Comparison of ENCODE assay signal across 8 cellular contexts in the genomic region with DNA sequence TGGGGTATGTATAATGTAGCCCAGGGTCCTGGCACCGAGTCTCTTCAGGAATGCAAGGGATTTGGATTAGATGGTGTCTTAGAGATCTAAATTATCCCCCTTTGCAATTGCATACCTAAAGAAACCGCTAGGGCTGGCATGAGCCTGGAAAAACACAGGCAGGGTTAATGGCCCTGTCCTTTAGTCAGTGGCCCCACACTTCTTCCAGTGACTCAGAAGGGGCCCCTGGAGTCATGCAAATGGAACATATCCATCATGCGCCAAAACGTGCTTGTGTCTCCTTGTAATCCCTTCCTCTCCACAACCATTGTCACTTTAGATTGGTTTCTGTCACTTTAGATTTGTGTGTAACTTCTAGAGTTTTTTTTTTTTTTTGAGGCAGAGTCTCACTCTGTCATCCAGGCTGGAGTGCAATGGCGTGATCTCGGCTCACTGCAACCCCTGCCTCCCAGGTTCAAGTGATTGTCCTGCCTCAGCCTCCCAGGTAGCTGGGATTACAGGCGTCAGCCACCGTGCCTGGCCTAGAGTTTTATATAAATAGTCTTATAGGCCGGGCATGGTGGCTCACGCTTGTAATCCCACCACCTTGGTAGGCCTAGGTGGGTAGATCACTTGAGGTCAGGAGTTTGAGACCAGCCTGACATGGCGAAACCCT. TPM values are rescaled to one million over a fixed set of nuclear protein-coding genes. Genes with fewer than 3 reads are reported as not detected.
A peak's percentile ranks its signal among the peaks of the same experiment; 100 is the strongest.
DNase-seq lines count a peak whose midpoint lies in the region; ATAC-seq, FAIRE-seq and TF ChIP-seq lines count a peak whose summit lies in the region.

No MANE protein-coding gene starts in this region.

- peaks cover 18% of the 10 kb centered on the region for H3K4me1 Mint-ChIP-seq in chondrocyte (ENCODE audit: low read depth)
- H3K4me1 Mint-ChIP-seq in naive thymus-derived CD8-positive, alpha-beta T cell = peaks cover 3 to 21% (median 13%) of the 10 kb centered on the region in 4 donors

- TF ChIP-seq POLR2A in vagina (IDR thresholded peaks at IDR 0.05) = no peak

- no peaks in the 10 kb centered on the region for H3K27me3 Mint-ChIP-seq in chondrocyte (ENCODE audit: low read depth)
- H3K27me3 Mint-ChIP-seq in naive thymus-derived CD8-positive, alpha-beta T cell = no peaks in the 10 kb centered on the region

- peak overlapping the region; percentile 82 for H3K9ac ChIP-seq in BLaER1

- H3K27me3 ChIP-seq in BLaER1 = no peaks in the 10 kb centered on the region
- H3K27me3 ChIP-seq in vagina = no peaks in the 10 kb centered on the region

- FAIRE-seq in RCC 7860 (lab: Jason Lieb, UNC) = peak; percentile 69

- TF ChIP-seq CTCF in chondrocyte (IDR thresholded peaks at IDR 0.05) (no peak), vagina (IDR thresholded peaks at IDR 0.05) (no peak)

- peaks cover 14% of the 10 kb centered on the region for H3K4me1 ChIP-seq in BLaER1
- peaks cover 19% of the 10 kb centered on the region for H3K4me1 ChIP-seq in vagina

- no peaks in the 10 kb centered on the region for H3K9me3 ChIP-seq in BLaER1
- no peaks in the 10 kb centered on the region for H3K9me3 ChIP-seq in vagina

- no peaks in the 10 kb centered on the region for H3K9me3 Mint-ChIP-seq in chondrocyte (ENCODE audit: low read depth)
- no peaks in the 10 kb centered on the region for H3K9me3 Mint-ChIP-seq in naive thymus-derived CD8-positive, alpha-beta T cell

- no peaks in the 10 kb centered on the region for H4K20me1 ChIP-seq in BLaER1

- H3K4me3 ChIP-seq in BLaER1 (peak overlapping the region; percentile 85), vagina (peak overlapping the region; percentile 57 to 71)

- POLR2A ChIA-PET in naive thymus-derived CD8-positive, alpha-beta T cell (lab: Charles Lee) = no interaction called here

- no peaks in the 10 kb centered on the region for H3K36me3 Mint-ChIP-seq in chondrocyte (ENCODE audit: low read depth)
- H3K36me3 Mint-ChIP-seq in naive thymus-derived CD8-positive, alpha-beta T cell = no peaks in the 10 kb centered on the region

- H3K27ac ChIP-seq in BLaER1 = no peak overlapping the region
- no peak overlapping the region for H3K27ac ChIP-seq in vagina

- peak overlapping the region; percentile 84 for H3K27ac Mint-ChIP-seq in chondrocyte (ENCODE audit: unreplicated experiment)
- H3K27ac Mint-ChIP-seq in naive thymus-derived CD8-positive, alpha-beta T cell = peak overlapping the region; percentile 93 to 99 (median 97)

- peak; percentile 71 for DNase-seq in RCC 7860 (ENCODE audit: low spot score)
- DNase-seq in chondrocyte (ENCODE audit: low spot score) = peak; percentile 25
- no peak for DNase-seq in naive thymus-derived CD8-positive, alpha-beta T cell
- no peak for DNase-seq in vagina (ENCODE audit: extremely low spot score in 2 of 2)

- peak overlapping the region; percentile 83 for H3K4me2 ChIP-seq in BLaER1

- ATAC-seq in GM21825 (IDR thresholded peaks at IDR 0.05; ENCODE audit: unreplicated experiment) = peak; percentile 12
- no peak for ATAC-seq in naive thymus-derived CD8-positive, alpha-beta T cell
- no peak for ATAC-seq in GM21786 (IDR thresholded peaks at IDR 0.05; ENCODE audit: unreplicated experiment)
- no peak for ATAC-seq in HG02763 (IDR thresholded peaks at IDR 0.05; ENCODE audit: unreplicated experiment)

- H3K36me3 ChIP-seq in BLaER1 = no peaks in the 10 kb centered on the region
- H3K36me3 ChIP-seq in vagina = no peaks in the 10 kb centered on the region

- intact Hi-C loops in vagina (cut with DNase I) = no loop called here

- peak overlapping the region; percentile 90 for H3K4me3 Mint-ChIP-seq in chondrocyte (ENCODE audit: unreplicated experiment)
- H3K4me3 Mint-ChIP-seq in naive thymus-derived CD8-positive, alpha-beta T cell = peak overlapping the region; percentile 85 to 96 (median 93)

RNA-seq across cellular contexts. Expression of a gene that starts 8.7 kb away (rescaled TPM):
- total RNA-seq in chondrocyte (14.6 to 16.8 TPM (median 15.7 TPM) in 3 replicates), vagina (1.7 TPM)
- under 1 TPM; 0.13 to 0.27 TPM for total RNA-seq in naive thymus-derived CD8-positive, alpha-beta T cell
- polyA plus RNA-seq in naive thymus-derived CD8-positive, alpha-beta T cell = under 1 TPM in 1 of 3 donors, not detected in 2; 0.07 TPM

Comparison
In these comparisons a context has a peak if more than half of its experiments do, and no peak if none do; other contexts are left out.
1. DNase-seq: peak in RCC 7860 (single experiment) and chondrocyte (single experiment); none in naive thymus-derived CD8-positive, alpha-beta T cell (0 of 10) and vagina (0 of 2).